In genomic region chr15:47715856-47716445, GRCh38 we compare ENCODE assay signal across 10 cellular contexts. TPM values are rescaled to one million over a fixed set of nuclear protein-coding genes. Genes with fewer than 3 reads are reported as not detected.
DNase-seq lines count a peak whose midpoint lies in the region; ATAC-seq and TF ChIP-seq lines count a peak whose summit lies in the region.
"Had no signal": no experiment of that assay in that cellular context is flagged by ENCODE, and none has a peak within 500 bp of the region (broad histone marks: within the 10 kb centered on the region; RNA-seq: fewer than 3 reads in every experiment).

No MANE protein-coding gene starts in this region.

- H2AK5ac ChIP-seq in mesenchymal stem cell (ENCODE audit: low read length, severe bottlenecking), result no peak overlapping the region

- H4K91ac ChIP-seq in mesenchymal stem cell (ENCODE audit: low read length), result no peak overlapping the region

- peaks cover 22% of the 10 kb centered on the region for H3K27me3 Mint-ChIP-seq in endodermal cell (ENCODE audit: insufficient read depth)

- H3K36me3 ChIP-seq in endodermal cell (ENCODE audit: control insufficient read depth, insufficient read depth, low read length) (no peaks in the 10 kb centered on the region), mesenchymal stem cell (ENCODE audit: control insufficient read depth in 1 of 2, insufficient read depth in 2 of 2, low read depth in 1 of 2, low read length in 2 of 2) (no peaks in the 10 kb centered on the region)

- H4K8ac ChIP-seq in mesenchymal stem cell (ENCODE audit: low read length), result no peak overlapping the region

- H3K4me2 ChIP-seq in mesenchymal stem cell (ENCODE audit: low read length, poor library complexity, severe bottlenecking), result no peak overlapping the region

- H3K18ac ChIP-seq in mesenchymal stem cell (ENCODE audit: low read depth in 1 of 2, low read length in 2 of 2), result peak overlapping the region in 1 of 2 experiments; percentile 62

- peak overlapping the region; percentile 33 for H2BK15ac ChIP-seq in mesenchymal stem cell (ENCODE audit: low read depth, poor library complexity, severe bottlenecking)

- H3K27ac Mint-ChIP-seq in endodermal cell, result no peak overlapping the region
- H3K27ac Mint-ChIP-seq: activated T-helper 17 cell treated with anti-CD3 and anti-CD28 coated beads, Interleukin-2, amount 50 U/mL, for 72 hours had no signal

- peak overlapping the region; percentile 90 for H3K4me3 Mint-ChIP-seq in endodermal cell
- H3K4me3 Mint-ChIP-seq: activated T-helper 17 cell treated with anti-CD3 and anti-CD28 coated beads, Interleukin-2, amount 50 U/mL, for 72 hours had no signal

- TF ChIP-seq CTCF in endodermal cell (conservative IDR thresholded peaks at IDR 0.05) (no peak), foreskin keratinocyte (conservative IDR thresholded peaks at IDR 0.05) (no peak)

- no peaks in the 10 kb centered on the region for H3K36me3 Mint-ChIP-seq in endodermal cell (ENCODE audit: low read depth)

- peaks cover 7% of the 10 kb centered on the region for H3K4me1 ChIP-seq in endodermal cell (ENCODE audit: control insufficient read depth, insufficient read depth, low read length)
- H3K4me1 ChIP-seq in mesenchymal stem cell (ENCODE audit: control insufficient read depth, insufficient read depth, low read depth, low read length), result peaks cover 2% of the 10 kb centered on the region
- no peaks in the 10 kb centered on the region for H3K4me1 ChIP-seq in foreskin keratinocyte

- 80 to 82% methylated on average over 3 to 6 of the region's 6 CpGs for WGBS in endodermal cell (ENCODE audit: insufficient coverage in 1 of 2, insufficient read length in 1 of 2), 2 experiments
- 40% methylated on average over 5 of the region's 6 CpGs for WGBS in mesenchymal stem cell

- H2BK12ac ChIP-seq in mesenchymal stem cell (ENCODE audit: low read length in 2 of 2), result no peak overlapping the region

- no peak overlapping the region for H2AFZ ChIP-seq in mesenchymal stem cell (ENCODE audit: low read depth, low read length)

- H3K4me3 ChIP-seq in endodermal cell (ENCODE audit: low read length) (peak overlapping the region; percentile 91), mesenchymal stem cell (ENCODE audit: insufficient read depth in 1 of 2, low read depth in 1 of 2, low read length in 2 of 2) (peak overlapping the region in 1 of 2 experiments; percentile 81)

- H3K9me3 ChIP-seq in endodermal cell (ENCODE audit: control insufficient read depth, low read length) (no peaks in the 10 kb centered on the region), mesenchymal stem cell (ENCODE audit: control insufficient read depth, low read length) (no peaks in the 10 kb centered on the region)

- no peak for DNase-seq in endodermal cell
- DNase-seq in mesenchymal stem cell, result peak; percentile 15
- peak; percentile 88 for DNase-seq in superior temporal gyrus (ENCODE audit: extremely low spot score)
- DNase-seq in NCI-H510A treated with DMSO at 0.1 percent for 48 hours (lab: John Stamatoyannopoulos, UW), result no peak
- DNase-seq in foreskin keratinocyte, result no peak

- no peak overlapping the region for H3K23ac ChIP-seq in mesenchymal stem cell (ENCODE audit: low read length in 2 of 2)

- ATAC-seq in HG02623 (IDR thresholded peaks at IDR 0.05; ENCODE audit: unreplicated experiment) (no peak), HG03025 (IDR thresholded peaks at IDR 0.05; ENCODE audit: low FRiP score, unreplicated experiment) (no peak), foreskin keratinocyte (no peak)
- ATAC-seq: activated T-helper 17 cell treated with anti-CD3 and anti-CD28 coated beads, Interleukin-2, amount 50 U/mL, for 72 hours had no signal

- H3K27ac ChIP-seq in endodermal cell (ENCODE audit: low read depth, low read length), result no peak overlapping the region
- H3K27ac ChIP-seq in mesenchymal stem cell (ENCODE audit: low read length, poor library complexity, severe bottlenecking), result no peak overlapping the region
- H3K27ac ChIP-seq in foreskin keratinocyte, result no peak overlapping the region
- H3K27ac ChIP-seq: epithelial cell of prostate had no signal

- H3K4me1 Mint-ChIP-seq in endodermal cell, result peaks cover 39% of the 10 kb centered on the region
- H3K4me1 Mint-ChIP-seq: activated T-helper 17 cell treated with anti-CD3 and anti-CD28 coated beads, Interleukin-2, amount 50 U/mL, for 72 hours had no signal

- H3K14ac ChIP-seq in mesenchymal stem cell (ENCODE audit: low read length in 2 of 2), result no peak overlapping the region

- peaks cover 2% of the 10 kb centered on the region for H3K9me3 Mint-ChIP-seq in endodermal cell
- H3K9me3 Mint-ChIP-seq: activated T-helper 17 cell treated with anti-CD3 and anti-CD28 coated beads, Interleukin-2, amount 50 U/mL, for 72 hours had no signal

- H2BK5ac ChIP-seq in mesenchymal stem cell (ENCODE audit: low read depth, low read length, poor library complexity, severe bottlenecking), result no peak overlapping the region

- H3K79me1 ChIP-seq in mesenchymal stem cell (replicated peaks; ENCODE audit: low read length, poor library complexity, severe bottlenecking), result no peaks in the 10 kb centered on the region

- H3K9ac ChIP-seq in endodermal cell (ENCODE audit: extremely low read depth, low read length, poor library complexity, severe bottlenecking) (no peak overlapping the region), mesenchymal stem cell (ENCODE audit: low read length) (peak overlapping the region; percentile 27)

- H3K27me3 ChIP-seq in endodermal cell (ENCODE audit: control insufficient read depth, insufficient read depth, low read length, poor library complexity, severe bottlenecking), result no peaks in the 10 kb centered on the region
- H3K27me3 ChIP-seq in mesenchymal stem cell (ENCODE audit: control insufficient read depth in 1 of 2, insufficient read depth in 1 of 2, low read length in 2 of 2), result peaks cover 4 to 23% of the 10 kb centered on the region in 2 experiments
- no peaks in the 10 kb centered on the region for H3K27me3 ChIP-seq in foreskin keratinocyte

- no peak overlapping the region for H2BK120ac ChIP-seq in mesenchymal stem cell (ENCODE audit: low read depth, low read length)

- H3K4ac ChIP-seq in mesenchymal stem cell (ENCODE audit: low read depth in 1 of 2, low read length in 2 of 2), result no peak overlapping the region

TF ChIP-seq in PFSK-1, 5 proteins besides CTCF, POLR2A, EP300 and RAD21:
- TF ChIP-seq POLR2AphosphoS5 (IDR thresholded peaks at IDR 0.05; ENCODE audit: low read depth, low read length), result no peak
- TF ChIP-seq FOXP2 (optimal IDR thresholded peaks at IDR 0.05; ENCODE audit: borderline replicate concordance, extremely low read depth, extremely low read length, insufficient read depth), result peak; percentile 35
- TF ChIP-seq SIN3A (IDR thresholded peaks at IDR 0.05; ENCODE audit: borderline replicate concordance, insufficient read depth, low read length), result no peak

RNA-seq across cellular contexts. Expression of gene SEMA6D, which starts 1.4 kb away (rescaled TPM):
- 2.8 TPM for polyA plus RNA-seq in PFSK-1 (2012; ENCODE audit: insufficient read length, low read depth)
- 10 to 100 TPM; 23.6 to 48.7 TPM for total RNA-seq in endodermal cell
- 58.9 TPM for polyA plus RNA-seq in endodermal cell (2013, experiment 1 of 2)
- polyA plus RNA-seq in endodermal cell (2013, experiment 2 of 2), result 45.9 TPM
- 20.3 TPM for polyA plus RNA-seq in mesenchymal stem cell (2013, experiment 1 of 2)
- polyA plus RNA-seq in mesenchymal stem cell (2013, experiment 2 of 2), result 19.3 TPM
- total RNA-seq in foreskin keratinocyte, result 0.74 and 1.2 TPM in 2 replicates
- 0.14 and 0.17 TPM in 2 replicates for polyA plus RNA-seq in foreskin keratinocyte
- total RNA-seq: activated T-helper 17 cell treated with anti-CD3 and anti-CD28 coated beads, Interleukin-2, amount 50 U/mL, for 72 hours had no signal

Comparison
In these comparisons a context has a peak if more than half of its experiments do, and no peak if none do; other contexts are left out.
1. DNase-seq: peak in mesenchymal stem cell (single experiment) and superior temporal gyrus (single experiment); none in endodermal cell (single experiment), NCI-H510A treated with DMSO at 0.1 percent for 48 hours (single experiment) and foreskin keratinocyte (0 of 2).
2. RNA of gene SEMA6D, which starts 1.4 kb away (total RNA-seq): 23.6 to 48.7 TPM in endodermal cell; 0.74 to 1.2 TPM in foreskin keratinocyte; every median in the first group is over 10 times any median in the second.